ENCODE assay signal across 8 cellular contexts in the genomic region with DNA sequence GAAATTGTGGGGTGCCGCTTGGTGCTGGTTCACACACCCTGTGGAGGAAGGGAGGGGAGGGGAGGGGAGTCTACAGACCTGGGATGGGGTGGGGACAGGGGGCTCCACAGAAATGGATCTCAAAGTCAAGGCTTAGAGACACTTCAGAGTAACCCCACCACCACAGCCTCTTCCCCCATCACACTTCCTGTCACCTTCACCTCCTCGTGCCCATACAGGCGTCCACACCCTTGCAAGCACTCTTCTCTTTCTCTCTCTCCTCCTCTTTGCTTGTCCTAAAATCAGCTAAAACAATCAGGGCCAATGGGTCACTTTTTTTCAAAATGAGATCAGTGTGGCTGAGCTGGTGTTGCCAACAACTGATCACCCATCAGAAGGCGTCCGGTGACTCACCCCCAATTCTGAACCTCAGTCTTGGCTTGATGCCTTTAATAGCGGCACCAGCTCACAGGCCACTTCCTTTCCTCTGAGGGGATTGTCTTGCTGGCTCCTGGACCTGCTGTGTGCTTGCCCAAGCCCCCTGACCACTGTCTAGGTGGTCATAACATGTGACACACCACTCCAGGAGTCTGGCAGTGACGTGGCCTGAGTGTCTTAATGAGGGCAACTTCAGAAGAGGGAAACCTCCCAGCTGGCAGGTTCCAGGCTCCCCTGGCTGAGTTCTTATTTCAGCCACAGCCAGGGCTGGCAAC. TPM values are rescaled to one million over a fixed set of nuclear protein-coding genes. Genes with fewer than 3 reads are reported as not detected.
DNase-seq lines count a peak whose midpoint lies in the region; ATAC-seq and TF ChIP-seq lines count a peak whose summit lies in the region.

No MANE protein-coding gene starts in this region.

- TF ChIP-seq CTCF in epithelial cell of proximal tubule (conservative IDR thresholded peaks at IDR 0.05; ENCODE audit: low read depth, low read length) (no peak), esophagus squamous epithelium (IDR thresholded peaks at IDR 0.05) (no peak)

- H3K9me3 ChIP-seq in esophagus squamous epithelium: no peaks in the 10 kb centered on the region

- H3K27me3 ChIP-seq in esophagus squamous epithelium: peaks cover 18 to 97% (median 23%) of the 10 kb centered on the region in 4 donors

- TF ChIP-seq POLR2A in esophagus squamous epithelium (IDR thresholded peaks at IDR 0.05): no peak

- WGBS in esophagus squamous epithelium, 2 donors: 5 to 10% methylated on average over 4 to 6 of the region's 7 CpGs

- ATAC-seq in Right ventricle myocardium superior (ENCODE audit: poor library complexity) (peak; percentile 29), left ventricle myocardium superior (no peak), GM18858 (IDR thresholded peaks at IDR 0.05; ENCODE audit: unreplicated experiment) (no peak)

- DNase-seq in Right ventricle myocardium superior (no peak), left ventricle myocardium superior (no peak), epithelial cell of proximal tubule (ENCODE audit: low read depth) (peak; percentile 26), retina (peak; percentile 46), esophagus squamous epithelium (lab: John Stamatoyannopoulos, UW) (no peak), DMS153 (lab: John Stamatoyannopoulos, UW) (no peak)
- DNase-seq in activated CD4-positive, CD25-positive, alpha-beta regulatory T cell treated with anti-CD3 and anti-CD28 coated beads, Interleukin-2, amount 50 U/mL, for 72 hours: peak; percentile 51

- intact Hi-C loops in Right ventricle myocardium superior (cut with DNase I) (no loop called here), left ventricle myocardium superior (cut with micrococcal nuclease) (no loop called here), esophagus squamous epithelium (cut with DNase I) (no loop called here)

- H3K4me3 ChIP-seq in epithelial cell of proximal tubule (ENCODE audit: low read depth, low read length) (no peak overlapping the region), esophagus squamous epithelium (no peak overlapping the region)

- H3K36me3 ChIP-seq in esophagus squamous epithelium: no peaks in the 10 kb centered on the region

- H3K27ac ChIP-seq in esophagus squamous epithelium: no peak overlapping the region

- H3K4me1 ChIP-seq in esophagus squamous epithelium: peaks cover 22 to 36% (median 26%) of the 10 kb centered on the region in 3 donors

RNA-seq across cellular contexts. Expression of a gene that starts 1.5 kb away (rescaled TPM):
- total RNA-seq in Right ventricle myocardium superior: 0.05 TPM
- 0.05 TPM for total RNA-seq in left ventricle myocardium superior
- total RNA-seq in epithelial cell of proximal tubule: under 0.01 and 0.12 TPM in 2 replicates
- not detected for total RNA-seq in esophagus squamous epithelium

RNA-seq across cellular contexts. Expression of a gene that starts 12.1 kb away (rescaled TPM):
- 15.8 TPM for total RNA-seq in Right ventricle myocardium superior
- total RNA-seq in left ventricle myocardium superior: 21.8 TPM
- total RNA-seq in epithelial cell of proximal tubule: 89.4 and 127 TPM in 2 replicates
- total RNA-seq in esophagus squamous epithelium: 10 to 100 TPM; 12.1 to 22.8 (median 18.9) TPM

RNA-seq across cellular contexts. Expression of a gene that starts 29.0 kb away (rescaled TPM):
- 11.6 TPM for total RNA-seq in Right ventricle myocardium superior
- total RNA-seq in left ventricle myocardium superior: 11.1 TPM
- 6.3 and 6.9 TPM in 2 replicates for total RNA-seq in epithelial cell of proximal tubule
- 10 to 100 TPM; 11.6 to 20.2 (median 12.2) TPM for total RNA-seq in esophagus squamous epithelium

RNA-seq across cellular contexts. Expression of a gene that starts 38.4 kb away (rescaled TPM):
- 15.6 TPM for total RNA-seq in Right ventricle myocardium superior
- 20.4 TPM for total RNA-seq in left ventricle myocardium superior
- total RNA-seq in epithelial cell of proximal tubule: 8.0 and 13.7 TPM in 2 replicates
- 10 to 100 TPM in 1 of 4 donors, 1 to 10 TPM in 3; 5.0 to 20.4 (median 7.0) TPM for total RNA-seq in esophagus squamous epithelium

RNA-seq across cellular contexts. Expression of a gene that starts 38.8 kb away (rescaled TPM):
- 2.3 TPM for total RNA-seq in Right ventricle myocardium superior
- 3.9 TPM for total RNA-seq in left ventricle myocardium superior
- 0.51 and 6.5 TPM in 2 replicates for total RNA-seq in epithelial cell of proximal tubule
- total RNA-seq in esophagus squamous epithelium: 10 to 100 TPM in 1 of 4 donors, 1 to 10 TPM in 3; 2.6 to 13.6 (median 8.0) TPM

Comparison
In these comparisons a context has a peak if more than half of its experiments do, and no peak if none do; other contexts are left out.
1. DNase-seq: peak in activated CD4-positive, CD25-positive, alpha-beta regulatory T cell treated with anti-CD3 and anti-CD28 coated beads, Interleukin-2, amount 50 U/mL, for 72 hours (single experiment), epithelial cell of proximal tubule (single experiment) and retina (single experiment); none in Right ventricle myocardium superior (single experiment), left ventricle myocardium superior (single experiment), esophagus squamous epithelium (single experiment) and DMS153 (single experiment).